ENCODE assay signal across 8 cellular contexts in genomic region chr3:52685285-52685704, GRCh38. TPM values are rescaled to one million over a fixed set of nuclear protein-coding genes. Genes with fewer than 3 reads are reported as not detected.
DNase-seq lines count a peak whose midpoint lies in the region; ATAC-seq and TF ChIP-seq lines count a peak whose summit lies in the region.

No MANE protein-coding gene starts in this region.

- H3K4me1 ChIP-seq in HAP-1 (peaks cover 17% of the 10 kb centered on the region), MM.1S (ENCODE audit: low read length) (peaks cover 56% of the 10 kb centered on the region), ovary (ENCODE audit: insufficient read depth) (peaks cover 10% of the 10 kb centered on the region), tibial artery (peaks cover 0 to 56% (median 32%) of the 10 kb centered on the region in 4 donors)

- peaks cover 52 to 61% of the 10 kb centered on the region in 2 donors for H3K36me3 Mint-ChIP-seq in activated naive CD4-positive, alpha-beta T cell treated with anti-CD3 and anti-CD28 coated beads, Interleukin-2, amount 50 U/mL, for 72 hours

- H3K36me3 ChIP-seq in HAP-1 (replicated peaks) (peaks cover 44% of the 10 kb centered on the region), MM.1S (replicated peaks; ENCODE audit: insufficient read depth, low read length) (peaks cover 38% of the 10 kb centered on the region), ovary (no peaks in the 10 kb centered on the region), tibial artery (peaks cover 31 to 39% (median 33%) of the 10 kb centered on the region in 3 donors)

- peaks cover 49% of the 10 kb centered on the region for H3F3A ChIP-seq in MM.1S (ENCODE audit: insufficient read depth, low read length)

- H3K27me3 ChIP-seq in HAP-1 (ENCODE audit: low read depth) (no peaks in the 10 kb centered on the region), MM.1S (replicated peaks; ENCODE audit: insufficient read depth, low read length) (no peaks in the 10 kb centered on the region), ovary (no peaks in the 10 kb centered on the region), tibial artery (no peaks in the 10 kb centered on the region)

- H2AFZ ChIP-seq in MM.1S (ENCODE audit: low read length): peak overlapping the region; percentile 21; the same call in 1 of the 2 replicates

- in situ Hi-C loops in HAP-1 (cut with MboI; ENCODE audit: low sequenced_read_pairs): loop anchor here (10.0 to 25.0 kb wide), 2 partner anchors 150 to 423 kb away; partner anchors contain the start of genes NT5DC2 and UQCC5

- WGBS in ovary, 3 donors: 0% methylated on average over 19 to 41 of the region's 41 CpGs

- H3K9me3 ChIP-seq in HAP-1 (no peaks in the 10 kb centered on the region), MM.1S (replicated peaks; ENCODE audit: insufficient read depth, low read length) (no peaks in the 10 kb centered on the region), ovary (no peaks in the 10 kb centered on the region), tibial artery (no peaks in the 10 kb centered on the region)

- peak; percentile 49 for DNase-seq in GF-D8 (lab: John Stamatoyannopoulos, UW)
- DNase-seq in HAP-1 (ENCODE audit: low spot score in 2 of 2): peak; percentile 79 to 89
- peak; percentile 92 for DNase-seq in MM.1S
- DNase-seq in SK-N-DZ (ENCODE audit: low spot score): peak; percentile 85
- peak; percentile 82 to 92 for DNase-seq in activated naive CD4-positive, alpha-beta T cell treated with anti-CD3 and anti-CD28 coated beads, Interleukin-2, amount 50 U/mL, for 72 hours (ENCODE audit: low spot score in 2 of 2)
- peak; percentile 23 to 90 (median 77) for DNase-seq in head of caudate nucleus
- DNase-seq in ovary: peak in 1 of 5 donors; percentile 74
- peak; percentile 68 to 89 for DNase-seq in tibial artery

- 0 out of 2 replicates have a peak, but pooled peaks cover 3% of the 10 kb centered on the region for H4K20me1 ChIP-seq in MM.1S (ENCODE audit: insufficient read depth, low read length)

- peak overlapping the region; percentile 79 for H3K9ac ChIP-seq in MM.1S (ENCODE audit: low read length)

- H3K79me2 ChIP-seq in MM.1S (ENCODE audit: low read length): peaks cover 94% of the 10 kb centered on the region

- peak overlapping the region; percentile 93 to 96 for H3K27ac Mint-ChIP-seq in activated naive CD4-positive, alpha-beta T cell treated with anti-CD3 and anti-CD28 coated beads, Interleukin-2, amount 50 U/mL, for 72 hours

- H3K4me2 ChIP-seq in MM.1S (ENCODE audit: low read depth, low read length): peak overlapping the region; percentile 70

- TF ChIP-seq POLR2A in ovary (IDR thresholded peaks at IDR 0.05): no peak

- H3K4me3 ChIP-seq in HAP-1: peak overlapping the region; percentile 58
- peak overlapping the region; percentile 66 for H3K4me3 ChIP-seq in MM.1S (ENCODE audit: low read length)
- H3K4me3 ChIP-seq in ovary: peak overlapping the region; percentile 84
- peak overlapping the region; percentile 71 to 74 for H3K4me3 ChIP-seq in tibial artery

- intact Hi-C loops in head of caudate nucleus (cut with DNase I) (loop anchor here (5.0 to 10.0 kb wide), 2 partner anchors 210 to 362 kb away; partner anchors contain the start of gene SFMBT1), ovary (cut with DNase I) (loop anchor here in 1 of 4 donors (10.0 kb wide), 1 partner anchor 150 kb away; the partner anchor contains the start of genes NT5DC2 and UQCC5), tibial artery (cut with DNase I; ENCODE audit: low total_unique reads) (loop anchor here (10.0 kb wide), 1 partner anchor 230 kb away; the partner anchor contains the start of genes NISCH and TNNC1)

- H3K9me3 Mint-ChIP-seq in activated naive CD4-positive, alpha-beta T cell treated with anti-CD3 and anti-CD28 coated beads, Interleukin-2, amount 50 U/mL, for 72 hours: no peaks in the 10 kb centered on the region

- ATAC-seq in activated naive CD4-positive, alpha-beta T cell treated with anti-CD3 and anti-CD28 coated beads, Interleukin-2, amount 50 U/mL, for 72 hours: peak; percentile 78 to 81

- H3K9me2 ChIP-seq in MM.1S (replicated peaks; ENCODE audit: insufficient read depth, low read length): no peaks in the 10 kb centered on the region

- H3K27ac ChIP-seq in MM.1S (ENCODE audit: low read length) (peak overlapping the region; percentile 78), ovary (peak overlapping the region; percentile 95 to 99), tibial artery (peak overlapping the region; percentile 90 to 99)

- TF ChIP-seq CTCF in MM.1S (IDR thresholded peaks at IDR 0.05; ENCODE audit: low read length) (no peak), ovary (IDR thresholded peaks at IDR 0.05) (no peak), tibial artery (IDR thresholded peaks at IDR 0.05) (peak in 1 of 2 experiments; percentile 17)

- TF ChIP-seq EP300 in ovary (IDR thresholded peaks at IDR 0.05): no peak

RNA-seq across cellular contexts. Expression of gene PBRM1, which starts 0.4 kb away (rescaled TPM):
- 27.2 and 29.1 TPM in 2 replicates for polyA plus RNA-seq in SK-N-DZ (2014; cell fraction: cytosol; rRNA removed)
- 44.5 and 50.2 TPM in 2 replicates for polyA plus RNA-seq in SK-N-DZ (2014; cell fraction: nucleus; rRNA removed)
- 10 to 100 TPM; 69.5 to 70.1 TPM for total RNA-seq in activated naive CD4-positive, alpha-beta T cell treated with anti-CD3 and anti-CD28 coated beads, Interleukin-2, amount 50 U/mL, for 72 hours
- total RNA-seq in ovary: 10 to 100 TPM; 63.2 to 95.7 (median 69.7) TPM
- polyA plus RNA-seq in ovary: 10 to 100 TPM; 19.8 to 30.9 TPM

RNA-seq across cellular contexts. Expression of gene GNL3, which starts 0.5 kb away (rescaled TPM):
- polyA plus RNA-seq in SK-N-DZ (2014; cell fraction: cytosol; rRNA removed): 232 and 256 TPM in 2 replicates
- polyA plus RNA-seq in SK-N-DZ (2014; cell fraction: nucleus; rRNA removed): 538 and 663 TPM in 2 replicates
- 100 to 1,000 TPM; 171 to 217 TPM for total RNA-seq in activated naive CD4-positive, alpha-beta T cell treated with anti-CD3 and anti-CD28 coated beads, Interleukin-2, amount 50 U/mL, for 72 hours
- 10 to 100 TPM; 46.0 to 82.7 (median 62.7) TPM for total RNA-seq in ovary
- 10 to 100 TPM; 39.6 to 41.4 TPM for polyA plus RNA-seq in ovary

RNA-seq across cellular contexts. Expression of gene GLT8D1, which starts 20.3 kb away (rescaled TPM):
- 74.6 and 77.2 TPM in 2 replicates for polyA plus RNA-seq in SK-N-DZ (2014; cell fraction: cytosol; rRNA removed)
- polyA plus RNA-seq in SK-N-DZ (2014; cell fraction: nucleus; rRNA removed): 185 and 201 TPM in 2 replicates
- 10 to 100 TPM; 28.4 to 35.0 TPM for total RNA-seq in activated naive CD4-positive, alpha-beta T cell treated with anti-CD3 and anti-CD28 coated beads, Interleukin-2, amount 50 U/mL, for 72 hours
- total RNA-seq in ovary: 10 to 100 TPM; 42.3 to 67.8 (median 57.4) TPM
- polyA plus RNA-seq in ovary: 10 to 100 TPM; 63.2 to 72.9 TPM

RNA-seq across cellular contexts. Expression of gene SPCS1, which starts 20.6 kb away (rescaled TPM):
- polyA plus RNA-seq in SK-N-DZ (2014; cell fraction: cytosol; rRNA removed): 126 and 133 TPM in 2 replicates
- polyA plus RNA-seq in SK-N-DZ (2014; cell fraction: nucleus; rRNA removed): 46.8 and 80.2 TPM in 2 replicates
- total RNA-seq in activated naive CD4-positive, alpha-beta T cell treated with anti-CD3 and anti-CD28 coated beads, Interleukin-2, amount 50 U/mL, for 72 hours: 100 to 1,000 TPM in 1 of 2 donors, 10 to 100 TPM in 1; 94.3 to 102 TPM
- 100 to 1,000 TPM in 2 of 7 donors, 10 to 100 TPM in 5; 67.7 to 104 (median 80.3) TPM for total RNA-seq in ovary
- 100 to 1,000 TPM; 138 to 216 TPM for polyA plus RNA-seq in ovary
